2 cellular contexts compared by ENCODE assay signal in the genomic region with DNA sequence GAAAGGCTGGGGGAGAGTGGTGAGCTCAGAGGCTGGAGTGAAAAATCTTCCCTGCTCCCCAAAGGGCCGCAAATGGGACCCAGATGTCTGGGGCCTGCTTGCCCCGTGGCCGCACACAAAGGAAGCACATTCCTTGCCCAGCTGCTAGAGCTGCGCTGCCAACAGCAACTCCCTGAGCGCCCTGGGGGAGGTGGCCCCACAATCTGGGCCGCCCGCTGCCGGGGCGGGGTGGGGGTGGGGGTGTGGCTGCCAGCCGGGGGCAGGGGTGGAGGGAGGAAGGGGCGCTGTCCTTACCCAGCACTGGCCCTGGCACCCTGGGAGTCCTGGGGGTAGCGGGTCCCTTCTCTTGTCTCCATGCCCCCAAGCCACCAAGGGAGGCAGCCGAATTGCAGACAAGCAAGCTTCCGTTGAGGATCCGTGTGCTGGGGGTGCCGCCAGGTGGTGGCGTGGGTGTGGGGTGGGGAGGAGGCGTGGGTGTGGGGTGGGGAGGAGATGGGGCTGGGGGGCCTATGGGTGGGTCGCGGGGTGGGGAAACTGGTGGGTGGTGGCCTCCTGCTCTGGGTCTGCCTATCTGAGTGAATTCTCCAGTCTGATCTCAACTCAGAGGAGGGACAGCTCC.
TF ChIP-seq lines count a peak whose summit lies in the region.

No MANE protein-coding gene starts in this region.

TF ChIP-seq in GM23338, 12 proteins besides CTCF, POLR2A, EP300 and RAD21 (continues in another document):
- TF ChIP-seq EZH2 (IDR thresholded peaks at IDR 0.05; ENCODE audit: low read depth, unreplicated experiment) = no peak
- TF ChIP-seq STAT1 (IDR thresholded peaks at IDR 0.05; ENCODE audit: unreplicated experiment) = no peak
- TF ChIP-seq ZNF114 (CRISPR knock-in tag; IDR thresholded peaks at IDR 0.05) = no peak
- TF ChIP-seq NANOG (IDR thresholded peaks at IDR 0.05; ENCODE audit: borderline replicate concordance) = no peak
- no peak for TF ChIP-seq POLR2AphosphoS5 (IDR thresholded peaks at IDR 0.05; ENCODE audit: low read depth)
- no peak for TF ChIP-seq ZNF331 (CRISPR knock-in tag; IDR thresholded peaks at IDR 0.05; ENCODE audit: low read depth)
- TF ChIP-seq, protein P1, sequence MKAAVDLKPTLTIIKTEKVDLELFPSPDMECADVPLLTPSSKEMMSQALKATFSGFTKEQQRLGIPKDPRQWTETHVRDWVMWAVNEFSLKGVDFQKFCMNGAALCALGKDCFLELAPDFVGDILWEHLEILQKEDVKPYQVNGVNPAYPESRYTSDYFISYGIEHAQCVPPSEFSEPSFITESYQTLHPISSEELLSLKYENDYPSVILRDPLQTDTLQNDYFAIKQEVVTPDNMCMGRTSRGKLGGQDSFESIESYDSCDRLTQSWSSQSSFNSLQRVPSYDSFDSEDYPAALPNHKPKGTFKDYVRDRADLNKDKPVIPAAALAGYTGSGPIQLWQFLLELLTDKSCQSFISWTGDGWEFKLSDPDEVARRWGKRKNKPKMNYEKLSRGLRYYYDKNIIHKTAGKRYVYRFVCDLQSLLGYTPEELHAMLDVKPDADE (IDR thresholded peaks at IDR 0.05) = no peak
- TF ChIP-seq, protein P2, sequence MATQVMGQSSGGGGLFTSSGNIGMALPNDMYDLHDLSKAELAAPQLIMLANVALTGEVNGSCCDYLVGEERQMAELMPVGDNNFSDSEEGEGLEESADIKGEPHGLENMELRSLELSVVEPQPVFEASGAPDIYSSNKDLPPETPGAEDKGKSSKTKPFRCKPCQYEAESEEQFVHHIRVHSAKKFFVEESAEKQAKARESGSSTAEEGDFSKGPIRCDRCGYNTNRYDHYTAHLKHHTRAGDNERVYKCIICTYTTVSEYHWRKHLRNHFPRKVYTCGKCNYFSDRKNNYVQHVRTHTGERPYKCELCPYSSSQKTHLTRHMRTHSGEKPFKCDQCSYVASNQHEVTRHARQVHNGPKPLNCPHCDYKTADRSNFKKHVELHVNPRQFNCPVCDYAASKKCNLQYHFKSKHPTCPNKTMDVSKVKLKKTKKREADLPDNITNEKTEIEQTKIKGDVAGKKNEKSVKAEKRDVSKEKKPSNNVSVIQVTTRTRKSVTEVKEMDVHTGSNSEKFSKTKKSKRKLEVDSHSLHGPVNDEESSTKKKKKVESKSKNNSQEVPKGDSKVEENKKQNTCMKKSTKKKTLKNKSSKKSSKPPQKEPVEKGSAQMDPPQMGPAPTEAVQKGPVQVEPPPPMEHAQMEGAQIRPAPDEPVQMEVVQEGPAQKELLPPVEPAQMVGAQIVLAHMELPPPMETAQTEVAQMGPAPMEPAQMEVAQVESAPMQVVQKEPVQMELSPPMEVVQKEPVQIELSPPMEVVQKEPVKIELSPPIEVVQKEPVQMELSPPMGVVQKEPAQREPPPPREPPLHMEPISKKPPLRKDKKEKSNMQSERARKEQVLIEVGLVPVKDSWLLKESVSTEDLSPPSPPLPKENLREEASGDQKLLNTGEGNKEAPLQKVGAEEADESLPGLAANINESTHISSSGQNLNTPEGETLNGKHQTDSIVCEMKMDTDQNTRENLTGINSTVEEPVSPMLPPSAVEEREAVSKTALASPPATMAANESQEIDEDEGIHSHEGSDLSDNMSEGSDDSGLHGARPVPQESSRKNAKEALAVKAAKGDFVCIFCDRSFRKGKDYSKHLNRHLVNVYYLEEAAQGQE (IDR thresholded peaks at IDR 0.05; ENCODE audit: unreplicated experiment) = no peak
- TF ChIP-seq JUNB (IDR thresholded peaks at IDR 0.05; ENCODE audit: unreplicated experiment) = no peak
- no peak for TF ChIP-seq EZH2phosphoT487 (IDR thresholded peaks at IDR 0.05; ENCODE audit: unreplicated experiment)
- no peak for TF ChIP-seq CREB1 (CRISPR knock-in tag; IDR thresholded peaks at IDR 0.05; ENCODE audit: low read depth)

TF ChIP-seq in H1, 55 proteins besides CTCF, POLR2A, EP300 and RAD21:
- no peak for TF ChIP-seq SUZ12 (IDR thresholded peaks at IDR 0.05; ENCODE audit: low read length)
- TF ChIP-seq RBBP5 (IDR thresholded peaks at IDR 0.05; ENCODE audit: borderline replicate concordance, low read depth, low read length) = no peak
- no peak for TF ChIP-seq GABPA (IDR thresholded peaks at IDR 0.05; ENCODE audit: borderline replicate concordance, insufficient read depth, low read length)
- peak; percentile 40; the same call in 1 of the 2 replicates for TF ChIP-seq TEAD4 (IDR thresholded peaks at IDR 0.05; ENCODE audit: low read depth, low read length)
